ENCODE assay signal across 15 cellular contexts in genomic region chr16:11102523-11102898, GRCh38.
DNase-seq lines count a peak whose midpoint lies in the region; ATAC-seq and TF ChIP-seq lines count a peak whose summit lies in the region.
"Had no signal": no experiment of that assay in that cellular context is flagged by ENCODE, and none has a peak within 500 bp of the region (broad histone marks: within the 10 kb centered on the region; RNA-seq: fewer than 3 reads in every experiment).

No MANE protein-coding gene starts in this region.

- H3K9ac ChIP-seq in mucosa of stomach (ENCODE audit: low read length), result peak overlapping the region; percentile 8
- H3K9ac ChIP-seq in SK-N-SH, result no peak overlapping the region

- peaks cover 31 to 48% (median 42%) of the 10 kb centered on the region in 4 donors for H3K4me1 Mint-ChIP-seq in CD4-positive, CD25-positive, alpha-beta regulatory T cell
- H3K4me1 Mint-ChIP-seq in GM23338, result peaks cover 15% of the 10 kb centered on the region

- H3K27ac Mint-ChIP-seq in CD4-positive, CD25-positive, alpha-beta regulatory T cell, result peak overlapping the region; percentile 41 to 53 (median 51)
- H3K27ac Mint-ChIP-seq in GM23338, result 0 out of 2 replicates have a peak overlapping the region, but pooled peaks have one; percentile 23

- H3K79me2 ChIP-seq in GM23338 (replicated peaks; ENCODE audit: insufficient read depth) (no peaks in the 10 kb centered on the region), SK-N-SH (ENCODE audit: insufficient read depth) (no peaks in the 10 kb centered on the region)

- H3K4me3 ChIP-seq in CD4-positive, CD25-positive, alpha-beta regulatory T cell (ENCODE audit: low read depth, low read length), result no peak overlapping the region
- no peak overlapping the region for H3K4me3 ChIP-seq in GM23338
- no peak overlapping the region for H3K4me3 ChIP-seq in brain microvascular endothelial cell (ENCODE audit: low read depth, low read length)
- no peak overlapping the region for H3K4me3 ChIP-seq in mucosa of stomach (ENCODE audit: low read length)
- H3K4me3 ChIP-seq in SK-N-SH (ENCODE audit: low read depth in 2 of 2, low read length in 1 of 2), result no peak overlapping the region
- H3K4me3 ChIP-seq: suprapubic skin had no signal

- H3K27me3 ChIP-seq in CD4-positive, CD25-positive, alpha-beta regulatory T cell (ENCODE audit: control insufficient read depth, insufficient read depth, low read length), result no peaks in the 10 kb centered on the region
- H3K27me3 ChIP-seq in GM23338 (ENCODE audit: insufficient read depth) (no peaks in the 10 kb centered on the region), brain microvascular endothelial cell (replicated peaks) (no peaks in the 10 kb centered on the region), mucosa of stomach (ENCODE audit: control insufficient read depth, insufficient read depth, low read length) (no peaks in the 10 kb centered on the region), SK-N-SH (ENCODE audit: insufficient read depth) (no peaks in the 10 kb centered on the region)
- H3K27me3 ChIP-seq: suprapubic skin had no signal

- CTCF ChIA-PET in SK-N-SH (lab: Yijun Ruan, JAX), result interaction anchor here (0.7 to 1.6 kb wide), 9 partner anchors 15 to 154 kb away, joined by 3 to 13 read pairs (median 4); partner anchors contain the start of gene SOCS1

- in situ Hi-C loops in brain microvascular endothelial cell (cut with HindIII; ENCODE audit: low pct_ligation_motif_present, low sequenced_read_pairs), result no loop called here

- no peaks in the 10 kb centered on the region for H4K20me1 ChIP-seq in GM23338 (replicated peaks; ENCODE audit: insufficient read depth)
- H4K20me1 ChIP-seq in SK-N-SH (ENCODE audit: insufficient read depth), result no peaks in the 10 kb centered on the region

- peaks cover 26% of the 10 kb centered on the region for H3K4me1 ChIP-seq in CD4-positive, CD25-positive, alpha-beta regulatory T cell (ENCODE audit: control insufficient read depth, insufficient read depth, low read length, poor library complexity, severe bottlenecking)
- peaks cover 4% of the 10 kb centered on the region; the same call in 1 of the 2 replicates for H3K4me1 ChIP-seq in GM23338 (ENCODE audit: insufficient read depth)
- peaks cover 56% of the 10 kb centered on the region for H3K4me1 ChIP-seq in mucosa of stomach (ENCODE audit: control insufficient read depth, insufficient read depth, low read length)
- H3K4me1 ChIP-seq in SK-N-SH (ENCODE audit: control insufficient read depth in 1 of 2, insufficient read depth in 2 of 2, low read depth in 1 of 2, low read length in 1 of 2), result peaks cover 26% of the 10 kb centered on the region in 2 experiments

- no peak for ATAC-seq in CD4-positive, CD25-positive, alpha-beta regulatory T cell (ENCODE audit: low read depth in 2 of 2)
- no peak for ATAC-seq in GM23338
- ATAC-seq in GM21529 (IDR thresholded peaks at IDR 0.05; ENCODE audit: unreplicated experiment), result no peak

- POLR2A ChIA-PET in SK-N-SH (lab: Yijun Ruan, JAX), result interaction anchor here (1.0 kb wide), 1 partner anchor 153 kb away, joined by 3 read pairs; the partner anchor contains the start of gene SOCS1

- H2AFZ ChIP-seq in GM23338 (no peak overlapping the region), SK-N-SH (ENCODE audit: low read depth) (no peak overlapping the region)

- no peak overlapping the region for H3K27ac ChIP-seq in CD4-positive, CD25-positive, alpha-beta regulatory T cell (ENCODE audit: insufficient read depth, low read length, poor library complexity, severe bottlenecking)
- no peak overlapping the region for H3K27ac ChIP-seq in GM23338 (ENCODE audit: low read depth)
- peak overlapping the region; percentile 93 for H3K27ac ChIP-seq in brain microvascular endothelial cell
- no peak overlapping the region for H3K27ac ChIP-seq in SK-N-SH (ENCODE audit: low read depth in 2 of 2, low read length in 1 of 2)
- H3K27ac ChIP-seq: suprapubic skin had no signal

- TF ChIP-seq EP300 in SK-N-SH (IDR thresholded peaks at IDR 0.05; ENCODE audit: borderline replicate concordance in 1 of 2, low read depth in 1 of 2, low read length in 1 of 2), result no peak

- no peaks in the 10 kb centered on the region for H3K9me3 Mint-ChIP-seq in CD4-positive, CD25-positive, alpha-beta regulatory T cell
- no peaks in the 10 kb centered on the region for H3K9me3 Mint-ChIP-seq in GM23338
- H3K9me3 Mint-ChIP-seq: naive B cell had no signal

- peaks cover 12% of the 10 kb centered on the region for H3K36me3 Mint-ChIP-seq in CD4-positive, CD25-positive, alpha-beta regulatory T cell
- H3K36me3 Mint-ChIP-seq in GM23338 (ENCODE audit: low read depth), result no peaks in the 10 kb centered on the region

- H3K4me2 ChIP-seq in GM23338 (no peak overlapping the region), SK-N-SH (no peak overlapping the region)

- TF ChIP-seq CTCF in GM23338 (conservative IDR thresholded peaks at IDR 0.05; ENCODE audit: low read depth in 2 of 2) (no peak), brain microvascular endothelial cell (IDR thresholded peaks at IDR 0.05; ENCODE audit: low read depth, low read length, missing control alignments) (no peak), SK-N-SH (IDR thresholded peaks at IDR 0.05) (no peak)

- peaks cover 2% of the 10 kb centered on the region for H3K36me3 ChIP-seq in CD4-positive, CD25-positive, alpha-beta regulatory T cell (ENCODE audit: control insufficient read depth, insufficient read depth, low read length)
- H3K36me3 ChIP-seq in GM23338 (ENCODE audit: insufficient read depth), result no peaks in the 10 kb centered on the region
- H3K36me3 ChIP-seq in brain microvascular endothelial cell (replicated peaks), result no peaks in the 10 kb centered on the region
- no peaks in the 10 kb centered on the region for H3K36me3 ChIP-seq in mucosa of stomach (ENCODE audit: control insufficient read depth, insufficient read depth, low read length)
- H3K36me3 ChIP-seq in SK-N-SH (replicated peaks in 1 of 2; ENCODE audit: control insufficient read depth in 1 of 2, insufficient read depth in 2 of 2, low read length in 1 of 2), result no peaks in the 10 kb centered on the region
- H3K36me3 ChIP-seq: suprapubic skin had no signal

- no peak for TF ChIP-seq RAD21 in SK-N-SH (IDR thresholded peaks at IDR 0.05; ENCODE audit: low read length)

- 89% methylated on average over 3 of the region's 3 CpGs for WGBS in SK-N-SH (ENCODE audit: low lambda C conversion rate)

- H3K9me3 ChIP-seq in CD4-positive, CD25-positive, alpha-beta regulatory T cell (ENCODE audit: control insufficient read depth in 2 of 2, low read length in 2 of 2), result no peaks in the 10 kb centered on the region
- H3K9me3 ChIP-seq in mucosa of stomach (ENCODE audit: control insufficient read depth, low read length), result no peaks in the 10 kb centered on the region
- no peaks in the 10 kb centered on the region for H3K9me3 ChIP-seq in SK-N-SH
- H3K9me3 ChIP-seq: suprapubic skin had no signal

- H3K27me3 Mint-ChIP-seq in CD4-positive, CD25-positive, alpha-beta regulatory T cell, result no peaks in the 10 kb centered on the region
- H3K27me3 Mint-ChIP-seq in GM23338 (ENCODE audit: insufficient read depth, low read depth, poor library complexity), result peaks cover 4% of the 10 kb centered on the region
- H3K27me3 Mint-ChIP-seq: naive B cell had no signal

- no peak overlapping the region for H3K4me3 Mint-ChIP-seq in CD4-positive, CD25-positive, alpha-beta regulatory T cell
- no peak overlapping the region for H3K4me3 Mint-ChIP-seq in GM23338
- H3K4me3 Mint-ChIP-seq: naive B cell had no signal

- H3F3A ChIP-seq in GM23338 (replicated peaks; ENCODE audit: low read depth) (no peaks in the 10 kb centered on the region), SK-N-SH (replicated peaks; ENCODE audit: insufficient read depth) (peaks cover 29% of the 10 kb centered on the region)

- no peak for DNase-seq in CD4-positive, CD25-positive, alpha-beta regulatory T cell
- DNase-seq in GM23338 (ENCODE audit: low spot score) (no peak), brain microvascular endothelial cell (no peak), SK-N-SH (no peak), KG1 (lab: John Stamatoyannopoulos, UW) (no peak)
- DNase-seq: activated gamma-delta T cell treated with Interleukin-2 at 50 U/mL for 16 hours; C1 segment of cervical spinal cord; DMS79; naive B cell; NCI-H510A; SHP77 treated with DMSO at 0.1 percent for 48 hours; stimulated activated CD4-positive, alpha-beta T cell treated with anti-CD3 and anti-CD28 coated beads, Interleukin-15, amount 100 ng/mL, for 24 hours had no signal

- H3K9me2 ChIP-seq in GM23338 (ENCODE audit: insufficient read depth) (no peaks in the 10 kb centered on the region), SK-N-SH (no peaks in the 10 kb centered on the region)

TF ChIP-seq in GM23338, 12 proteins besides CTCF, POLR2A, EP300 and RAD21 (continues in another document):
- TF ChIP-seq ZNF114 (CRISPR knock-in tag; IDR thresholded peaks at IDR 0.05), result no peak
- TF ChIP-seq, protein P1, sequence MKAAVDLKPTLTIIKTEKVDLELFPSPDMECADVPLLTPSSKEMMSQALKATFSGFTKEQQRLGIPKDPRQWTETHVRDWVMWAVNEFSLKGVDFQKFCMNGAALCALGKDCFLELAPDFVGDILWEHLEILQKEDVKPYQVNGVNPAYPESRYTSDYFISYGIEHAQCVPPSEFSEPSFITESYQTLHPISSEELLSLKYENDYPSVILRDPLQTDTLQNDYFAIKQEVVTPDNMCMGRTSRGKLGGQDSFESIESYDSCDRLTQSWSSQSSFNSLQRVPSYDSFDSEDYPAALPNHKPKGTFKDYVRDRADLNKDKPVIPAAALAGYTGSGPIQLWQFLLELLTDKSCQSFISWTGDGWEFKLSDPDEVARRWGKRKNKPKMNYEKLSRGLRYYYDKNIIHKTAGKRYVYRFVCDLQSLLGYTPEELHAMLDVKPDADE (IDR thresholded peaks at IDR 0.05), result no peak
- no peak for TF ChIP-seq STAT1 (IDR thresholded peaks at IDR 0.05; ENCODE audit: unreplicated experiment)
- no peak for TF ChIP-seq POLR2AphosphoS5 (IDR thresholded peaks at IDR 0.05; ENCODE audit: low read depth)
- TF ChIP-seq JUNB (IDR thresholded peaks at IDR 0.05; ENCODE audit: unreplicated experiment), result no peak
- TF ChIP-seq CREB1 (CRISPR knock-in tag; IDR thresholded peaks at IDR 0.05; ENCODE audit: low read depth), result no peak

TF ChIP-seq in SK-N-SH, 30 proteins besides CTCF, POLR2A, EP300 and RAD21 (continues in another document):
- no peak for TF ChIP-seq CHD2 (IDR thresholded peaks at IDR 0.05; ENCODE audit: low read length, partially characterized antibody)
- no peak for TF ChIP-seq ZBTB33 (IDR thresholded peaks at IDR 0.05; ENCODE audit: borderline replicate concordance, low read depth)
